18 cellular contexts compared by ENCODE assay signal in the genomic region with DNA sequence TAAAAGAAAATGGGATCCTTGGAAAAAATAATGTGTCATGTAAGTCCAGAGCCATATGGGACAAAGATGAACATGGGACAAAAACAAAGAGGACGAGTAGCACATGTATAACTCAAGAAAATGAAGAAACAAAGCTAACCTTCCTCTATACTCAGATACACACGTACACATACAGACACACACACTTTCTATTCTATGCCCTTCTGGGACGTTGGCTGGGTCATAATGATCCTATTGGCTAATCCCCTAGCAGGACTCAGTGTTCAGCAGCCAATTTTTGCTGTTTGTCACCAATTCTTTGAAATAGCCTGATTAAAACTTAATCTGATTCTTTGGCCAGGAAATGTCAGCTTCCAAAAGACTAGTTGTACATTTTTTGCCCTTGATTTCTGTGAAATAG.
"Had no signal": no experiment of that assay in that cellular context is flagged by ENCODE, and none has a peak within 500 bp of the region (broad histone marks: within the 10 kb centered on the region; RNA-seq: fewer than 3 reads in every experiment).

No MANE protein-coding gene starts in this region.

- H3K36me3 ChIP-seq: right lobe of liver had no signal

- H3K27me3 ChIP-seq: right lobe of liver, testis had no signal

- H3K27ac Mint-ChIP-seq: activated naive CD8-positive, alpha-beta T cell; activated T-cell treated with anti-CD3 and anti-CD28 coated beads, Interleukin-2, amount 50 U/mL, for 24 hours; natural killer cell treated with Interleukin-12 subunit alpha and Interleukin-12 subunit beta and Interleukin-15 and Interleukin-18, amount 100 ng/mL, for 72 hours; T-helper 2 cell treated with Interferon-gamma antibody and Interleukin-4, amounts not matched to agents 5 μg/mL and 100 μg/mL, for 36 hours had no signal

- H3K27ac ChIP-seq: psoas muscle, right lobe of liver, testis had no signal

- H3K36me3 Mint-ChIP-seq: activated naive CD8-positive, alpha-beta T cell had no signal

- H3K9me3 ChIP-seq: psoas muscle, right lobe of liver, testis had no signal

- H3K27me3 Mint-ChIP-seq: activated naive CD8-positive, alpha-beta T cell; activated T-cell treated with anti-CD3 and anti-CD28 coated beads, Interleukin-2, amount 50 U/mL, for 24 hours; natural killer cell treated with Interleukin-12 subunit alpha and Interleukin-12 subunit beta and Interleukin-15 and Interleukin-18, amount 100 ng/mL, for 72 hours had no signal

- FAIRE-seq: bronchial epithelial cell, colon had no signal

- H3K4me3 ChIP-seq: lung, mucosa of descending colon, psoas muscle, right lobe of liver, testis had no signal

- H3K4me1 ChIP-seq: psoas muscle, right lobe of liver, testis had no signal

- H3K4me3 Mint-ChIP-seq: activated naive CD8-positive, alpha-beta T cell; activated T-cell treated with anti-CD3 and anti-CD28 coated beads, Interleukin-2, amount 50 U/mL, for 24 hours; natural killer cell treated with Interleukin-12 subunit alpha and Interleukin-12 subunit beta and Interleukin-15 and Interleukin-18, amount 100 ng/mL, for 72 hours; T-helper 2 cell treated with Interferon-gamma antibody and Interleukin-4, amounts not matched to agents 5 μg/mL and 100 μg/mL, for 36 hours had no signal

- DNase-seq: activated CD4-positive, alpha-beta T cell treated with anti-CD3 and anti-CD28 coated beads, Interleukin-2, amount 50 U/mL, for 4 hours; activated CD4-positive, CD25-positive, alpha-beta regulatory T cell treated with anti-CD3 and anti-CD28 coated beads, Interleukin-2, amount 50 U/mL, for 72 hours; activated effector memory CD4-positive, alpha-beta T cell treated with Interleukin-2 at 50 U/mL for 16 hours; activated T-cell treated with anti-CD3 and anti-CD28 coated beads, Interleukin-2, amount 50 U/mL, for 24 hours; hippocampal formation; mucosa of descending colon; occipital lobe; psoas muscle; right lobe of liver; stimulated activated CD4-positive, alpha-beta T cell treated with anti-CD3 and anti-CD28 coated beads, Interleukin-12 subunit alpha, Interleukin-12 subunit beta, amount 100 ng/mL, for 4 hours; stimulated activated naive CD4-positive, alpha-beta T cell treated with Interleukin-2 at 50 U/mL for 16 hours; testis had no signal

- ATAC-seq: mucosa of descending colon; natural killer cell treated with Interleukin-12 subunit alpha and Interleukin-12 subunit beta and Interleukin-15 and Interleukin-18, amount 100 ng/mL, for 72 hours; psoas muscle; right lobe of liver had no signal
